Comparison of ENCODE assay signal across 12 cellular contexts in genomic region chr1:183957216-183957830, GRCh38.
DNase-seq lines count a peak whose midpoint lies in the region; ATAC-seq, FAIRE-seq and TF ChIP-seq lines count a peak whose summit lies in the region.
"Had no signal": no experiment of that assay in that cellular context is flagged by ENCODE, and none has a peak within 500 bp of the region (broad histone marks: within the 10 kb centered on the region; RNA-seq: fewer than 3 reads in every experiment).

No MANE protein-coding gene starts in this region.

- no peaks in the 10 kb centered on the region for H3K36me3 ChIP-seq in CD4-positive, alpha-beta memory T cell (ENCODE audit: insufficient read depth, low read length)
- no peaks in the 10 kb centered on the region for H3K36me3 ChIP-seq in GM12878 (ENCODE audit: control insufficient read depth in 2 of 2, insufficient read depth in 2 of 2, low read length in 1 of 2)
- H3K36me3 ChIP-seq: BE2C, uterus had no signal

- no peaks in the 10 kb centered on the region for H3K27me3 Mint-ChIP-seq in CD4-positive, alpha-beta memory T cell
- H3K27me3 Mint-ChIP-seq in mesothelial cell of epicardium (ENCODE audit: low read depth): no peaks in the 10 kb centered on the region
- H3K27me3 Mint-ChIP-seq: natural killer cell treated with Interleukin-12 subunit alpha and Interleukin-12 subunit beta and Interleukin-15 and Interleukin-18, amount 100 ng/mL, for 72 hours had no signal

- H3K79me2 ChIP-seq in GM12878 (ENCODE audit: control insufficient read depth, insufficient read depth, low read length): no peaks in the 10 kb centered on the region

- peak overlapping the region; percentile 5; the same call in 1 of the 2 replicates for H3K4me2 ChIP-seq in GM12878 (ENCODE audit: control insufficient read depth, insufficient read depth)

- BruUV-seq in GM12878 (replicated peaks; lab: Mats Ljungman, UMichigan): no TSS peak

- SMC1A ChIA-PET in GM12878 (lab: Charles Lee; ENCODE audit: uncharacterized antibody, unreplicated experiment): interaction anchor here (0.6 to 3.2 kb wide), 9 partner anchors 11 to 86 kb away, joined by 3 to 27 read pairs (median 4); no protein-coding TSS in a partner anchor

- TF ChIP-seq RAD21 in GM12878 (IDR thresholded peaks at IDR 0.05; ENCODE audit: insufficient read depth, low read depth, low read length): no peak

- RAD21 ChIA-PET in GM12878 (lab: Charles Lee; ENCODE audit: unreplicated experiment): interaction anchor here (0.6 to 3.7 kb wide), 4 partner anchors 32 to 302 kb away, joined by 3 to 14 read pairs (median 8); partner anchors contain the start of gene TSEN15

- H3K9me3 ChIP-seq in CD4-positive, alpha-beta memory T cell (ENCODE audit: control insufficient read depth in 1 of 2, low read length in 2 of 2): no peaks in the 10 kb centered on the region
- no peaks in the 10 kb centered on the region; the same call in 2 of the 3 replicates for H3K9me3 ChIP-seq in GM12878 (replicated peaks; ENCODE audit: control insufficient read depth, insufficient read depth, low read length)
- H3K9me3 ChIP-seq: BE2C, uterus had no signal

- CTCF ChIA-PET in CD4-positive, alpha-beta memory T cell (lab: Charles Lee; ENCODE audit: partially characterized antibody): interaction anchor here (1.0 to 7.5 kb wide), 8 partner anchors 12 to 302 kb away, joined by 3 to 53 read pairs (median 10); partner anchors contain the start of gene TSEN15
- CTCF ChIA-PET in GM12878 (lab: Yijun Ruan, JAX): interaction anchor here (0.7 to 1.4 kb wide), 9 partner anchors 9 to 272 kb away, joined by 3 to 4 read pairs (median 3); no protein-coding TSS in a partner anchor

- H3K4me1 ChIP-seq in CD4-positive, alpha-beta memory T cell (ENCODE audit: insufficient read depth, low read length): peaks cover 37% of the 10 kb centered on the region
- H3K4me1 ChIP-seq in GM12878 (ENCODE audit: control insufficient read depth, insufficient read depth, low read length): peaks cover 16% of the 10 kb centered on the region
- H3K4me1 ChIP-seq: BE2C, uterus had no signal

- H3K4me1 Mint-ChIP-seq in CD4-positive, alpha-beta memory T cell: peaks cover 6 to 15% (median 7%) of the 10 kb centered on the region in 4 donors
- H3K4me1 Mint-ChIP-seq in mesothelial cell of epicardium: no peaks in the 10 kb centered on the region

- ATAC-seq in GM12878: no peak

- no peak overlapping the region for H3K9ac ChIP-seq in GM12878 (ENCODE audit: control insufficient read depth, insufficient read depth, low read length)

- no peaks in the 10 kb centered on the region for H3K36me3 Mint-ChIP-seq in CD4-positive, alpha-beta memory T cell
- H3K36me3 Mint-ChIP-seq in mesothelial cell of epicardium: no peaks in the 10 kb centered on the region

- peak overlapping the region in 2 of 8 donors; percentile 74 to 75 for H3K4me3 Mint-ChIP-seq in CD4-positive, alpha-beta memory T cell
- no peak overlapping the region for H3K4me3 Mint-ChIP-seq in mesothelial cell of epicardium

- no peak for DNase-seq in CD4-positive, alpha-beta memory T cell
- DNase-seq in HL-60 (ENCODE audit: low read depth in 1 of 2, low spot score in 1 of 2) (no peak), GM12878 (ENCODE audit: low read depth, low spot score) (no peak), posterior vena cava (ENCODE audit: low spot score) (peak; percentile 86), T1000 (lab: John Stamatoyannopoulos, UW) (no peak), NCI-H2107 (lab: John Stamatoyannopoulos, UW) (no peak), mesothelial cell of epicardium (ENCODE audit: low spot score in 2 of 2, unreplicated experiment in 2 of 2) (no peak)
- DNase-seq: BE2C, DMS79, NCI-H510A treated with DMSO at 0.1 percent for 48 hours, uterus had no signal

- in situ Hi-C loops in GM12878 (cut with MboI): no loop called here

- TF ChIP-seq POLR2A in GM12878 (IDR thresholded peaks at IDR 0.05; ENCODE audit: low read depth, low read length): no peak

- H3K27ac ChIP-seq in CD4-positive, alpha-beta memory T cell (ENCODE audit: low read depth, low read length): peak overlapping the region; percentile 53
- H3K27ac ChIP-seq in HL-60 (replicated peaks): peak overlapping the region; percentile 9; the same call in 1 of the 2 replicates
- no peak overlapping the region for H3K27ac ChIP-seq in GM12878 (ENCODE audit: control insufficient read depth, insufficient read depth)

- no peak for TF ChIP-seq EP300 in GM12878 (IDR thresholded peaks at IDR 0.05; ENCODE audit: borderline replicate concordance in 1 of 2, control insufficient read depth in 1 of 2, low read depth in 2 of 2, low read length in 2 of 2)

- H4K20me1 ChIP-seq in GM12878 (ENCODE audit: control insufficient read depth, insufficient read depth): no peaks in the 10 kb centered on the region

- no peaks in the 10 kb centered on the region for H3K27me3 ChIP-seq in CD4-positive, alpha-beta memory T cell (ENCODE audit: insufficient read depth, low read length)
- H3K27me3 ChIP-seq in HL-60 (ENCODE audit: insufficient read depth, poor library complexity, severe bottlenecking) (no peaks in the 10 kb centered on the region), GM12878 (replicated peaks in 1 of 2; ENCODE audit: control insufficient read depth in 2 of 2, insufficient read depth in 2 of 2, low read length in 1 of 2) (no peaks in the 10 kb centered on the region)
- H3K27me3 ChIP-seq: BE2C, uterus had no signal

- no peak overlapping the region; the same call in 1 of the 2 replicates for H2AFZ ChIP-seq in GM12878 (ENCODE audit: control insufficient read depth, low read depth, low read length)

- H3K9me3 Mint-ChIP-seq in CD4-positive, alpha-beta memory T cell: no peaks in the 10 kb centered on the region
- H3K9me3 Mint-ChIP-seq in mesothelial cell of epicardium: no peaks in the 10 kb centered on the region

- WGBS in GM12878 (ENCODE audit: insufficient coverage, insufficient replicate concordance, low lambda C conversion rate, missing lambda C conversion rate): 98% methylated on average over 4 of the region's 4 CpGs

- TF ChIP-seq CTCF in HL-60 (IDR thresholded peaks at IDR 0.05; ENCODE audit: insufficient read depth, low read length): no peak
- TF ChIP-seq CTCF in GM12878 (IDR thresholded peaks at IDR 0.05 in 2 of 3, conservative IDR thresholded peaks at IDR 0.05 in 1 of 3; ENCODE audit: control insufficient read depth in 2 of 3, extremely low read depth in 1 of 3, insufficient read depth in 1 of 3, low read depth in 3 of 3, low read length in 3 of 3): no peak
- no peak for TF ChIP-seq CTCF in mesothelial cell of epicardium (IDR thresholded peaks at IDR 0.05; ENCODE audit: unreplicated experiment)

- intact Hi-C loops in CD4-positive, alpha-beta memory T cell (cut with micrococcal nuclease): loop anchor here (5.0 to 10.0 kb wide), 3 partner anchors 70 to 797 kb away; partner anchors contain the start of genes EDEM3 and SMG7
- intact Hi-C loops in GM12878 (cut with micrococcal nuclease; ENCODE audit: unreplicated experiment) (no loop called here), posterior vena cava (cut with DNase I) (no loop called here)

- no peak overlapping the region for H3K27ac Mint-ChIP-seq in CD4-positive, alpha-beta memory T cell
- H3K27ac Mint-ChIP-seq in mesothelial cell of epicardium: no peak overlapping the region
- H3K27ac Mint-ChIP-seq: natural killer cell treated with Interleukin-12 subunit alpha and Interleukin-12 subunit beta and Interleukin-15 and Interleukin-18, amount 100 ng/mL, for 72 hours had no signal

- POLR2A ChIA-PET in CD4-positive, alpha-beta memory T cell (lab: Charles Lee; ENCODE audit: partially characterized antibody): interaction anchor here (0.6 to 5.4 kb wide), 7 partner anchors 8 to 100 kb away, joined by 3 to 53 read pairs (median 4); partner anchors contain the start of gene TSEN15
- POLR2A ChIA-PET in GM12878 (lab: Charles Lee): interaction anchor here (0.7 to 1.2 kb wide), 3 partner anchors 15 to 63 kb away, joined by 4 to 8 read pairs (median 4); no protein-coding TSS in a partner anchor

- no peak for FAIRE-seq in GM12878 (lab: Jason Lieb, UNC)

- no peak overlapping the region for H3K4me3 ChIP-seq in CD4-positive, alpha-beta memory T cell (ENCODE audit: low read length in 2 of 2)
- no peak overlapping the region for H3K4me3 ChIP-seq in HL-60 (replicated peaks; ENCODE audit: insufficient read depth, low read length)
- H3K4me3 ChIP-seq in GM12878: no peak overlapping the region
- H3K4me3 ChIP-seq: uterus had no signal

TF ChIP-seq in GM12878, 131 proteins besides CTCF, POLR2A, EP300 and RAD21 (continues in another document):
- no peak for TF ChIP-seq NR2C2 (IDR thresholded peaks at IDR 0.05; ENCODE audit: borderline replicate concordance, control insufficient read depth, insufficient read length, low read depth)
- TF ChIP-seq IRF5 (IDR thresholded peaks at IDR 0.05; ENCODE audit: borderline replicate concordance): no peak
- no peak for TF ChIP-seq CBX5 (IDR thresholded peaks at IDR 0.05; ENCODE audit: low read depth)
- no peak for TF ChIP-seq EZH2 (IDR thresholded peaks at IDR 0.05; ENCODE audit: borderline replicate concordance, control insufficient read depth, low read depth, low read length)
- no peak for TF ChIP-seq MYB (IDR thresholded peaks at IDR 0.05; ENCODE audit: borderline replicate concordance, low read depth, low read length)
- no peak for TF ChIP-seq POLR2AphosphoS2 (IDR thresholded peaks at IDR 0.05; ENCODE audit: low read depth, low read length)
- TF ChIP-seq RCOR1 (conservative IDR thresholded peaks at IDR 0.05; ENCODE audit: low read depth, low read length): no peak
- TF ChIP-seq JUNB (IDR thresholded peaks at IDR 0.05): no peak
